Comparison of ENCODE assay signal across 11 cellular contexts in the genomic region with DNA sequence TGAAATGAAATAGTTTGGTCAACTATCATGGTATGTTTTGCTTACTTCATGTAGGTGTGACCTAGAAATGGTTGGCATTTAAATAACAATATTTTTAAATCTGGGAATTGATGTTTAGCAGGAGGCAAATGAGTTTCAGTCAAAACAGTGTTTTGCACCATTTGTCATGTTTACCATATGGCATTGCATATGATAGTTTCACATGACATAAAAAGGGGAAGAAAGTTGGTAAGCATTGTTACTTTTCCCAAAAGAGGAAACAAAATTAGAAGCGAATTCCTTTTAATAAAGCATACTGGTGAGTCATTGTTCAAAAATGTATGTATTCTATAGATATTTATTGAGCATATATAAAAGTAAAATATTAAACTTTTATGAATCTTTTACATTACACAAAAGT. TPM values are rescaled to one million over a fixed set of nuclear protein-coding genes. Genes with fewer than 3 reads are reported as not detected.
DNase-seq lines count a peak whose midpoint lies in the region; ATAC-seq, FAIRE-seq and TF ChIP-seq lines count a peak whose summit lies in the region.
"Had no signal": no experiment of that assay in that cellular context is flagged by ENCODE, and none has a peak within 500 bp of the region (broad histone marks: within the 10 kb centered on the region; RNA-seq: fewer than 3 reads in every experiment).

No MANE protein-coding gene starts in this region.

- no peak overlapping the region for H2BK5ac ChIP-seq in H1 (ENCODE audit: low read depth, low read length)

- no peak overlapping the region for H2BK12ac ChIP-seq in H1 (ENCODE audit: low read depth, low read length)

- H3K4me2 ChIP-seq in GM23338: peak overlapping the region; percentile 86
- peak overlapping the region; percentile 69 for H3K4me2 ChIP-seq in OCI-LY1 (ENCODE audit: low read length)
- peak overlapping the region; percentile 93 to 94; a peak in 3 of 4 replicates for H3K4me2 ChIP-seq in H1 (ENCODE audit: insufficient read depth in 1 of 2, low read depth in 2 of 2, low read length in 2 of 2)

- CTCF ChIA-PET in H1 (lab: Charles Lee; ENCODE audit: partially characterized antibody): interaction anchor here (0.6 to 1.8 kb wide), 4 partner anchors 10 to 322 kb away, joined by 3 to 13 read pairs (median 4); no protein-coding TSS in a partner anchor

- no peak overlapping the region for H4K91ac ChIP-seq in H1 (replicated peaks; ENCODE audit: insufficient read length, low read length)

- H3K79me1 ChIP-seq in H1 (ENCODE audit: low read depth, low read length): no peaks in the 10 kb centered on the region; the same call in 1 of the 2 replicates

- 77% methylated on average over 1 of the region's 1 CpG; no CpG with 5 or more reads in 1 of the 2 experiments for WGBS in H1 (ENCODE audit: extremely low coverage in 1 of 2, insufficient coverage in 1 of 2, insufficient read length in 1 of 2, insufficient replicate concordance in 2 of 2, low coverage in 1 of 2, low lambda C conversion rate in 2 of 2, missing lambda C conversion rate in 1 of 2), 2 experiments

- no peak overlapping the region for H2BK120ac ChIP-seq in H1 (replicated peaks; ENCODE audit: low read depth, low read length)

- 0 out of 2 replicates have a peak, but pooled peaks cover 4% of the 10 kb centered on the region for H3F3A ChIP-seq in GM23338 (replicated peaks; ENCODE audit: low read depth)
- H3F3A ChIP-seq in OCI-LY1 (ENCODE audit: insufficient read depth, low read length): no peaks in the 10 kb centered on the region

- no peaks in the 10 kb centered on the region for H3K9me2 ChIP-seq in GM23338 (ENCODE audit: insufficient read depth)
- H3K9me2 ChIP-seq in OCI-LY1 (ENCODE audit: low read depth, low read length): no peaks in the 10 kb centered on the region

- no peaks in the 10 kb centered on the region for H3K9me3 Mint-ChIP-seq in GM23338
- peaks cover 0 to 4% of the 10 kb centered on the region in 2 donors for H3K9me3 Mint-ChIP-seq in activated naive CD4-positive, alpha-beta T cell treated with anti-CD3 and anti-CD28 coated beads, Interleukin-2, amount 50 U/mL, for 72 hours

- no peak overlapping the region for H4K8ac ChIP-seq in H1 (ENCODE audit: extremely low read depth, insufficient read depth, low read length)

- FAIRE-seq in H1 (lab: Jason Lieb, UNC): no peak

- TF ChIP-seq CTCF in GM23338 (conservative IDR thresholded peaks at IDR 0.05; ENCODE audit: low read depth in 2 of 2) (no peak), OCI-LY1 (IDR thresholded peaks at IDR 0.05; ENCODE audit: low read length) (no peak), H1 (IDR thresholded peaks at IDR 0.05; ENCODE audit: control extremely low read depth in 1 of 3, insufficient read depth in 1 of 3, low read depth in 1 of 3, low read length in 3 of 3) (no peak), omental fat pad (IDR thresholded peaks at IDR 0.05) (no peak)

- no peak for TF ChIP-seq EP300 in H1 (IDR thresholded peaks at IDR 0.05; ENCODE audit: borderline replicate concordance in 1 of 2, low read depth in 2 of 2, low read length in 2 of 2)

- H3K79me2 ChIP-seq in GM23338 (replicated peaks; ENCODE audit: insufficient read depth) (peaks cover 66% of the 10 kb centered on the region), OCI-LY1 (ENCODE audit: insufficient read depth, low read length) (peaks cover 67% of the 10 kb centered on the region), H1 (ENCODE audit: control insufficient read depth in 1 of 2, insufficient read depth in 2 of 2, low read length in 2 of 2) (peaks cover 0 to 64% of the 10 kb centered on the region in 2 experiments; a peak in 3 of 4 replicates)

- H3K9me3 ChIP-seq in OCI-LY1 (ENCODE audit: low read length): no peaks in the 10 kb centered on the region
- H3K9me3 ChIP-seq in H1 (ENCODE audit: insufficient read depth in 2 of 2, low read depth in 1 of 2, low read length in 1 of 2): no peaks in the 10 kb centered on the region
- H3K9me3 ChIP-seq: uterus had no signal

- H4K5ac ChIP-seq in H1 (ENCODE audit: insufficient read length, low read depth, low read length): no peak overlapping the region

- H3K56ac ChIP-seq in H1 (replicated peaks; ENCODE audit: insufficient read length, low read depth, low read length): no peak overlapping the region

- H3K27me3 ChIP-seq in GM23338 (ENCODE audit: insufficient read depth): no peaks in the 10 kb centered on the region
- H3K27me3 ChIP-seq in OCI-LY1 (ENCODE audit: insufficient read depth, low read length): no peaks in the 10 kb centered on the region
- H3K27me3 ChIP-seq in H1 (replicated peaks in 1 of 4; ENCODE audit: control insufficient read depth in 3 of 4, extremely low read depth in 1 of 4, insufficient read depth in 3 of 4, low read length in 3 of 4): no peaks in the 10 kb centered on the region
- no peaks in the 10 kb centered on the region for H3K27me3 ChIP-seq in rectal smooth muscle tissue (ENCODE audit: control insufficient read depth, insufficient read depth, low read length)
- H3K27me3 ChIP-seq: uterus had no signal

- H3K9ac ChIP-seq in OCI-LY1 (ENCODE audit: low read length): peak overlapping the region; percentile 90; the same call in 1 of the 2 replicates
- H3K9ac ChIP-seq in H1 (replicated peaks in 1 of 4; ENCODE audit: extremely low read depth in 1 of 4, low read depth in 3 of 4, low read length in 3 of 4): no peak overlapping the region
- no peak overlapping the region for H3K9ac ChIP-seq in rectal smooth muscle tissue (ENCODE audit: low read length)

- no peak overlapping the region for H3K18ac ChIP-seq in H1 (ENCODE audit: extremely low read depth, low read length)

- no peak overlapping the region for H2BK15ac ChIP-seq in H1 (ENCODE audit: low read length)

- H3K23me2 ChIP-seq in H1 (ENCODE audit: low read depth, low read length): peaks cover 7% of the 10 kb centered on the region

- no peak overlapping the region for H2BK20ac ChIP-seq in H1 (ENCODE audit: low read length)

- no peak overlapping the region for H3K23ac ChIP-seq in H1 (ENCODE audit: insufficient read length)

- H3K36me3 Mint-ChIP-seq in GM23338 (ENCODE audit: low read depth): no peaks in the 10 kb centered on the region; the same call in 2 of the 3 replicates
- H3K36me3 Mint-ChIP-seq in activated naive CD4-positive, alpha-beta T cell treated with anti-CD3 and anti-CD28 coated beads, Interleukin-2, amount 50 U/mL, for 72 hours: peaks cover 19 to 23% of the 10 kb centered on the region in 2 donors

- H3K4me3 Mint-ChIP-seq in GM23338: peak overlapping the region; percentile 93

- no peak for ATAC-seq in GM23338
- ATAC-seq in HG03139 (IDR thresholded peaks at IDR 0.05; ENCODE audit: unreplicated experiment): no peak
- no peak for ATAC-seq in HG03565 (IDR thresholded peaks at IDR 0.05; ENCODE audit: unreplicated experiment)
- no peak for ATAC-seq in activated naive CD4-positive, alpha-beta T cell treated with anti-CD3 and anti-CD28 coated beads, Interleukin-2, amount 50 U/mL, for 72 hours
- no peak for ATAC-seq in omental fat pad (ENCODE audit: low FRiP score)

- H3K14ac ChIP-seq in H1 (ENCODE audit: insufficient read length): no peak overlapping the region

- H4K20me1 ChIP-seq in GM23338 (replicated peaks; ENCODE audit: insufficient read depth): peaks cover 15% of the 10 kb centered on the region
- H4K20me1 ChIP-seq in OCI-LY1 (ENCODE audit: insufficient read depth, low read length): no peaks in the 10 kb centered on the region
- peaks cover 0 to 2% of the 10 kb centered on the region in 2 experiments for H4K20me1 ChIP-seq in H1 (replicated peaks in 1 of 2; ENCODE audit: control insufficient read depth in 1 of 2, insufficient read depth in 2 of 2, low read length in 2 of 2)

- TF ChIP-seq RAD21 in H1 (IDR thresholded peaks at IDR 0.05 in 1 of 2, conservative IDR thresholded peaks at IDR 0.05 in 1 of 2; ENCODE audit: low read depth in 2 of 2, low read length in 2 of 2): no peak

- no peak overlapping the region for H2AK5ac ChIP-seq in H1 (ENCODE audit: low read depth, low read length)

- no peak for DNase-seq in GM23338 (ENCODE audit: low spot score)
- no peak for DNase-seq in H1 (ENCODE audit: low read depth in 1 of 2, low spot score in 2 of 2)
- no peak for DNase-seq in activated naive CD4-positive, alpha-beta T cell treated with anti-CD3 and anti-CD28 coated beads, Interleukin-2, amount 50 U/mL, for 72 hours (ENCODE audit: low spot score in 2 of 2)
- DNase-seq in omental fat pad (ENCODE audit: low spot score): no peak
- DNase-seq: NCI-H187 treated with DMSO at 0.1 percent for 48 hours, uterus had no signal

- H3K27ac ChIP-seq in GM23338 (ENCODE audit: low read depth): no peak overlapping the region
- no peak overlapping the region for H3K27ac ChIP-seq in OCI-LY1 (ENCODE audit: low read depth, low read length, poor library complexity, severe bottlenecking)
- no peak overlapping the region for H3K27ac ChIP-seq in H1 (ENCODE audit: low read depth, low read length)
- peak overlapping the region; percentile 25 for H3K27ac ChIP-seq in rectal smooth muscle tissue (ENCODE audit: low read depth, low read length)

- H2AFZ ChIP-seq in GM23338 (no peak overlapping the region), OCI-LY1 (ENCODE audit: low read length) (no peak overlapping the region), H1 (ENCODE audit: low read length) (no peak overlapping the region)

- no peaks in the 10 kb centered on the region for H3K36me3 ChIP-seq in GM23338 (ENCODE audit: insufficient read depth)
- H3K36me3 ChIP-seq in OCI-LY1 (ENCODE audit: insufficient read depth, low read length): 0 out of 2 replicates have a peak, but pooled peaks cover 9% of the 10 kb centered on the region
- no peaks in the 10 kb centered on the region for H3K36me3 ChIP-seq in H1 (ENCODE audit: control insufficient read depth in 2 of 4, insufficient read depth in 4 of 4, low read length in 3 of 4)
- no peaks in the 10 kb centered on the region for H3K36me3 ChIP-seq in rectal smooth muscle tissue (ENCODE audit: control insufficient read depth, insufficient read depth, low read length)
- H3K36me3 ChIP-seq: uterus had no signal

- peaks cover 3% of the 10 kb centered on the region for H3K27me3 Mint-ChIP-seq in GM23338 (ENCODE audit: insufficient read depth, low read depth, poor library complexity)

- H3K4ac ChIP-seq in H1 (replicated peaks; ENCODE audit: insufficient read length, low read depth, low read length): no peak overlapping the region

- H3K4me1 Mint-ChIP-seq in GM23338: peaks cover 50% of the 10 kb centered on the region

- no peak overlapping the region for H3K27ac Mint-ChIP-seq in GM23338
- H3K27ac Mint-ChIP-seq in activated naive CD4-positive, alpha-beta T cell treated with anti-CD3 and anti-CD28 coated beads, Interleukin-2, amount 50 U/mL, for 72 hours: no peak overlapping the region

- no peak for TF ChIP-seq POLR2A in H1 (IDR thresholded peaks at IDR 0.05; ENCODE audit: control extremely low read depth in 1 of 2, low read depth in 2 of 2, low read length in 2 of 2)

- peaks cover 41% of the 10 kb centered on the region for H3K4me1 ChIP-seq in GM23338 (ENCODE audit: insufficient read depth)
- peaks cover 31% of the 10 kb centered on the region for H3K4me1 ChIP-seq in OCI-LY1 (ENCODE audit: insufficient read depth, low read length, severe bottlenecking)
- peaks cover 0 to 7% (median 3%) of the 10 kb centered on the region in 4 experiments; a peak in 4 of 7 replicates for H3K4me1 ChIP-seq in H1 (replicated peaks in 1 of 4; ENCODE audit: control insufficient read depth in 3 of 4, insufficient read depth in 4 of 4, low read length in 3 of 4)
- peaks cover 21% of the 10 kb centered on the region for H3K4me1 ChIP-seq in rectal smooth muscle tissue (ENCODE audit: control insufficient read depth, insufficient read depth, low read length)
- H3K4me1 ChIP-seq: uterus had no signal

- peak overlapping the region; percentile 90 for H3K4me3 ChIP-seq in GM23338
- peak overlapping the region; percentile 73 for H3K4me3 ChIP-seq in OCI-LY1 (ENCODE audit: low read depth, low read length, poor library complexity, severe bottlenecking)
- H3K4me3 ChIP-seq in H1 (ENCODE audit: extremely low read depth in 1 of 4, insufficient read depth in 2 of 4, low read depth in 3 of 4, low read length in 4 of 4): peak overlapping the region in 1 of 4 experiments; percentile 88; a peak in 2 of 8 replicates
- H3K4me3 ChIP-seq in rectal smooth muscle tissue (ENCODE audit: low read length): peak overlapping the region; percentile 31

- POLR2A ChIA-PET in H1 (lab: Charles Lee; ENCODE audit: partially characterized antibody): interaction anchor here (0.9 kb wide), 1 partner anchor 10 kb away, joined by 3 read pairs; no protein-coding TSS in a partner anchor

RNA-seq across cellular contexts. Expression of gene RNF13, which starts 2.3 kb away (rescaled TPM):
- 43.1 and 46.3 TPM in 2 replicates for total RNA-seq in GM23338 (2014; rRNA removed; shearing (Covaris generic))
- polyA plus RNA-seq in GM23338 (2016; fragmentation: Nextera tagmentation; extraction: Ambion mirVana) (69.8 and 101 TPM in 2 replicates), H1 (2011; rRNA removed) (13.5 and 19.4 TPM in 2 replicates)
- total RNA-seq in H1 (2021; fragmentation: NEBNext Ultra II Directional; extraction: Animal tissue kit (Norgen Biotek cat#: 25700)): 35.4 and 37.1 TPM in 2 replicates
- polyA plus RNA-seq in H1 (2011; cell fraction: cytosol; rRNA removed): 23.5 TPM
- polyA plus RNA-seq in H1 (2011; cell fraction: nucleus; rRNA removed): 13.4 TPM
- polyA plus RNA-seq in H1 (2012, experiment 1 of 2): 19.9 to 33.6 TPM (median 26.5 TPM) in 4 replicates
- 3.2 TPM for polyA plus RNA-seq in H1 (2012, experiment 2 of 2)
- 54.4 TPM for polyA plus RNA-seq in H1 (2013, experiment 1 of 2)
- 69.1 TPM for polyA plus RNA-seq in H1 (2013, experiment 2 of 2)
- 46.1 and 50.6 TPM in 2 replicates for polyA minus RNA-seq in H1 (2011; rRNA and poly(A)+ RNA removed)
- polyA minus RNA-seq in H1 (2011; cell fraction: cytosol; rRNA and poly(A)+ RNA removed): 29.1 TPM
- polyA minus RNA-seq in H1 (2011; cell fraction: nucleus; rRNA and poly(A)+ RNA removed): 78.4 TPM
- 10 to 100 TPM; 24.2 to 27.7 TPM for total RNA-seq in activated naive CD4-positive, alpha-beta T cell treated with anti-CD3 and anti-CD28 coated beads, Interleukin-2, amount 50 U/mL, for 72 hours
- 100 to 1,000 TPM in 2 of 4 donors, 10 to 100 TPM in 2; 77.7 to 105 (median 95.9) TPM for total RNA-seq in omental fat pad

RNA-seq across cellular contexts. Expression of gene ANKUB1, which starts 23.0 kb away (rescaled TPM):
- not detected in 2 replicates for total RNA-seq in GM23338 (2014; rRNA removed; shearing (Covaris generic))
- polyA plus RNA-seq in GM23338 (2016; fragmentation: Nextera tagmentation; extraction: Ambion mirVana): not detected in 2 replicates
- total RNA-seq in H1 (2021; fragmentation: NEBNext Ultra II Directional; extraction: Animal tissue kit (Norgen Biotek cat#: 25700)): not detected in 2 replicates
- polyA plus RNA-seq in H1 (2011; rRNA removed): not detected in 2 replicates
- polyA plus RNA-seq in H1 (2011; cell fraction: cytosol; rRNA removed): not detected
- polyA plus RNA-seq in H1 (2011; cell fraction: nucleus; rRNA removed): not detected
- polyA plus RNA-seq in H1 (2012, experiment 1 of 2): not detected in 4 replicates
- not detected for polyA plus RNA-seq in H1 (2012, experiment 2 of 2)
- not detected for polyA plus RNA-seq in H1 (2013, experiment 1 of 2)
- polyA plus RNA-seq in H1 (2013, experiment 2 of 2): not detected
- not detected in 2 replicates for polyA minus RNA-seq in H1 (2011; rRNA and poly(A)+ RNA removed)
- not detected for polyA minus RNA-seq in H1 (2011; cell fraction: cytosol; rRNA and poly(A)+ RNA removed)
- polyA minus RNA-seq in H1 (2011; cell fraction: nucleus; rRNA and poly(A)+ RNA removed): not detected
- total RNA-seq in activated naive CD4-positive, alpha-beta T cell treated with anti-CD3 and anti-CD28 coated beads, Interleukin-2, amount 50 U/mL, for 72 hours: not detected
- not detected for total RNA-seq in omental fat pad
- polyA plus RNA-seq: esophagus had no signal
